Comparison of ENCODE assay signal across 19 cellular contexts in the genomic region with DNA sequence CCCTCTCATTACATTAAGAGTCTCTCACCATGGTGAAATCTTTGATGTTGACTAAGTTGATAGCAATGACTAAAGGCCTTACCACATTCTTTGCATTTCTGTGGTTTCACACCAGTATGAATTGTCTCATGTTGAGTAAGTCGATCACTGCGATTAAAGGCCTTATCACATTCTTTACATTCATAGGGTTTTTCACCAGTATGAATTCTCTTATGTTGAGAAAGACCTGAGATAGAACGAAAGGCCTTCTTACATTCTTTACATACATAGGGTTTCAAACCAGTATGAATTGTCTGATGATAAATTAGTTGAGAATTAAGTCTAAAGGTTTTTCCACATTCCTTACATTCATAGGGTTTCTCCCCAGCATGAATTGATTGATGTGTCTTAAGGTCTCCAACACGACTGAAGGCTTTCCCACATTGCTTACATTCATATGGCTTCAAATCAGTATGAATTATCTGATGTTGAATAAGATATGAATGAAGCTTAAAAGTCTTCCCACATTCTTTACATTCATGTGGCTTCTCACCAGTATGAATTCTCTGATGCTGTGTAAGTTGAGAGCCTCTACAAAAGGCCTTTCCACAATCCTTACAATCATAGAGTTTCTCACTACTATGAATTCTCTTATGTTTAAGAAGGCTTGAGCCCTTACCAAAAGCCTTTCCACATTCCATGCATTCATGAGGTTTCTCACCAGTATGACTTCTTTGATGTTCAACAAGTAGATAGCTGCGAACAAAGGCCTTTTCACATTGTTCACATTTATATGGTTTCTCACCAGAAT. TPM values are rescaled to one million over a fixed set of nuclear protein-coding genes. Genes with fewer than 3 reads are reported as not detected.
A peak's percentile ranks its signal among the peaks of the same experiment; 100 is the strongest.
DNase-seq lines count a peak whose midpoint lies in the region; ATAC-seq and TF ChIP-seq lines count a peak whose summit lies in the region.
"Had no signal": no experiment of that assay in that cellular context is flagged by ENCODE, and none has a peak within 500 bp of the region (broad histone marks: within the 10 kb centered on the region; RNA-seq: fewer than 3 reads in every experiment).

No MANE protein-coding gene starts in this region.

- H3K4me3 ChIP-seq in AG10803 (ENCODE audit: low read length) (no peak overlapping the region), IMR-90 (ENCODE audit: insufficient read depth, low read depth, low read length) (no peak overlapping the region), astrocyte of the spinal cord (ENCODE audit: low read depth, low read length) (no peak overlapping the region), liver (ENCODE audit: low read depth in 1 of 3, low read length in 3 of 3) (peak overlapping the region in 2 of 3 donors; percentile 35 to 81), transverse colon (no peak overlapping the region)
- H3K4me3 ChIP-seq: prostate gland, smooth muscle cell had no signal

- dilution Hi-C loops in IMR-90 (cut with HindIII; ENCODE audit: low sequenced_read_pairs, unreplicated experiment): no loop called here

- no peaks in the 10 kb centered on the region for H3K27me3 ChIP-seq in IMR-90 (ENCODE audit: control insufficient read depth, insufficient read depth, low read length)
- H3K27me3 ChIP-seq in liver (ENCODE audit: control insufficient read depth in 4 of 4, insufficient read depth in 4 of 4, low read length in 3 of 4): no peaks in the 10 kb centered on the region
- H3K27me3 ChIP-seq in transverse colon: no peaks in the 10 kb centered on the region

- TF ChIP-seq CTCF in AG10803 (conservative IDR thresholded peaks at IDR 0.05; ENCODE audit: low read length): no peak
- no peak for TF ChIP-seq CTCF in IMR-90 (conservative IDR thresholded peaks at IDR 0.05; ENCODE audit: low read depth, low read length)
- no peak for TF ChIP-seq CTCF in astrocyte of the spinal cord (IDR thresholded peaks at IDR 0.05; ENCODE audit: low read depth, low read length)
- no peak for TF ChIP-seq CTCF in liver (IDR thresholded peaks at IDR 0.05; ENCODE audit: low read depth, low read length, missing input control)
- no peak for TF ChIP-seq CTCF in transverse colon (IDR thresholded peaks at IDR 0.05)

- POLR2A ChIA-PET in IMR-90 (lab: Charles Lee; ENCODE audit: unreplicated experiment): no interaction called here

- no peaks in the 10 kb centered on the region for H3K9me1 ChIP-seq in IMR-90 (ENCODE audit: insufficient read depth, low read length)

- BruUV-seq in IMR-90 (replicated peaks; lab: Mats Ljungman, UMichigan): TSS peak; percentile 76

- H2BK5ac ChIP-seq in IMR-90 (ENCODE audit: low read depth, low read length, poor library complexity, severe bottlenecking): no peak overlapping the region

- no peaks in the 10 kb centered on the region for H3K79me1 ChIP-seq in IMR-90 (ENCODE audit: low read depth in 1 of 2, low read length in 2 of 2)

- no peak overlapping the region for H3K56ac ChIP-seq in IMR-90 (ENCODE audit: extremely low read depth, insufficient read depth, low read length)

- no peak overlapping the region for H3K18ac ChIP-seq in IMR-90 (ENCODE audit: low read depth, low read length)

- H4K8ac ChIP-seq in IMR-90 (ENCODE audit: low read depth in 2 of 2, low read length in 2 of 2): no peak overlapping the region

- H4K20me1 ChIP-seq in IMR-90 (ENCODE audit: insufficient read depth, low read length): no peaks in the 10 kb centered on the region

- no peak for ATAC-seq in IMR-90 (ENCODE audit: low read depth)
- ATAC-seq in GM21447 (IDR thresholded peaks at IDR 0.05; ENCODE audit: unreplicated experiment): no peak

- no peak overlapping the region for H3K4ac ChIP-seq in IMR-90 (ENCODE audit: low read depth, low read length)

- H2AFZ ChIP-seq in IMR-90 (replicated peaks; ENCODE audit: low read length, poor library complexity): no peak overlapping the region

- no peaks in the 10 kb centered on the region for H3K36me3 ChIP-seq in IMR-90 (ENCODE audit: control insufficient read depth, insufficient read depth, low read length)
- peaks cover 0 to 3% (median 1%) of the 10 kb centered on the region in 4 donors for H3K36me3 ChIP-seq in liver (ENCODE audit: control insufficient read depth in 4 of 4, insufficient read depth in 3 of 4, low read depth in 1 of 4, low read length in 3 of 4)
- H3K36me3 ChIP-seq in transverse colon: peaks cover 0 to 27% (median 5%) of the 10 kb centered on the region in 4 donors
- H3K36me3 ChIP-seq: prostate gland had no signal

- H2BK120ac ChIP-seq in IMR-90 (ENCODE audit: low read depth, low read length): no peak overlapping the region

- DNase-seq in AG10803 (ENCODE audit: low read depth) (peak; percentile 5), IMR-90 (no peak), astrocyte of the spinal cord (ENCODE audit: low read depth, low spot score) (peak; percentile 9), transverse colon (no peak), T-helper 2 cell (no peak), amygdala (lab: John Stamatoyannopoulos, UW) (no peak)
- DNase-seq: activated B cell treated with CpG ODN at 0.5 μM for 24 hours; activated CD4-positive, alpha-beta memory T cell treated with anti-CD3 and anti-CD28 coated beads for 36 hours; activated T-cell treated with anti-CD3 and anti-CD28 coated beads, Interleukin-2, amount 50 U/mL, for 24 hours; DND-41; MM.1S; NCI-H774; stimulated activated CD4-positive, alpha-beta T cell treated with anti-CD3 and anti-CD28 coated beads, Interleukin-4, amount 100 ng/mL, for 24 hours had no signal

- no peak overlapping the region for H2BK20ac ChIP-seq in IMR-90 (ENCODE audit: low read depth, low read length)

- H3K14ac ChIP-seq in IMR-90 (replicated peaks; ENCODE audit: low read depth, low read length): no peak overlapping the region

- H3K9ac ChIP-seq in IMR-90 (ENCODE audit: low read depth, low read length) (no peak overlapping the region), liver (ENCODE audit: low read depth in 1 of 2, low read length in 2 of 2) (no peak overlapping the region)

- peaks cover 39% of the 10 kb centered on the region for H3K9me3 ChIP-seq in IMR-90 (ENCODE audit: control insufficient read depth, insufficient read depth, low read length)
- H3K9me3 ChIP-seq in liver (ENCODE audit: control insufficient read depth in 4 of 4, low read length in 3 of 4): peaks cover 21 to 73% (median 46%) of the 10 kb centered on the region in 4 donors
- H3K9me3 ChIP-seq in transverse colon: peaks cover 90 to 94% of the 10 kb centered on the region in 2 donors

- no CpG with 5 or more reads among the region's 5 CpGs for WGBS in IMR-90 (ENCODE audit: extremely low coverage in 2 of 2, insufficient read length in 1 of 2), 2 experiments
- 90% methylated on average over 5 of the region's 5 CpGs for WGBS in liver
- 89 to 91% methylated on average over 3 to 5 of the region's 5 CpGs for whole genome bisulfite sequencing in transverse colon (ENCODE audit: low coverage in 1 of 2), 2 donors

- CTCF ChIA-PET in IMR-90 (lab: Yijun Ruan, JAX): no interaction called here

- in situ Hi-C loops in IMR-90 (cut with MboI; ENCODE audit: low sequenced_read_pairs) (loop anchor here (25.0 kb wide), 1 partner anchor 615 kb away; no protein-coding TSS in a partner anchor), astrocyte of the spinal cord (cut with HindIII; ENCODE audit: low sequenced_read_pairs) (no loop called here), transverse colon (cut with MboI; ENCODE audit: low pct_ligation_motif_present in 1 of 4, low pct_unique_long_range_greater_than_20kb in 1 of 4, low sequenced_read_pairs in 3 of 4) (no loop called here)

- no peak overlapping the region for H2BK15ac ChIP-seq in IMR-90 (ENCODE audit: low read depth, low read length)

- H4K5ac ChIP-seq in IMR-90 (ENCODE audit: low read depth, low read length): no peak overlapping the region

- H3K27ac ChIP-seq in IMR-90 (ENCODE audit: insufficient read depth, low read length): no peak overlapping the region
- no peak overlapping the region for H3K27ac ChIP-seq in liver (ENCODE audit: low read depth in 1 of 2, low read length in 2 of 2)
- H3K27ac ChIP-seq in transverse colon: no peak overlapping the region
- H3K27ac ChIP-seq: epithelial cell of prostate, prostate gland had no signal

- no peaks in the 10 kb centered on the region for H3K4me1 ChIP-seq in IMR-90 (ENCODE audit: control insufficient read depth, insufficient read depth, low read length)
- no peaks in the 10 kb centered on the region for H3K4me1 ChIP-seq in liver (ENCODE audit: control insufficient read depth in 4 of 4, insufficient read depth in 4 of 4, low read length in 3 of 4)
- no peaks in the 10 kb centered on the region for H3K4me1 ChIP-seq in transverse colon
- H3K4me1 ChIP-seq: prostate gland had no signal

- H3K4me2 ChIP-seq in IMR-90 (ENCODE audit: low read depth, low read length): no peak overlapping the region
- H3K4me2 ChIP-seq: smooth muscle cell had no signal

- no peak for TF ChIP-seq EP300 in transverse colon (IDR thresholded peaks at IDR 0.05; ENCODE audit: low read depth)

- H2AK5ac ChIP-seq in IMR-90 (ENCODE audit: low read depth, low read length): no peak overlapping the region

- H3K23ac ChIP-seq in IMR-90 (ENCODE audit: low read depth, low read length): no peak overlapping the region

- no peak overlapping the region for H4K91ac ChIP-seq in IMR-90 (ENCODE audit: insufficient read depth, low read depth, low read length)

- TF ChIP-seq POLR2A in IMR-90 (IDR thresholded peaks at IDR 0.05; ENCODE audit: low read depth, low read length) (no peak), transverse colon (IDR thresholded peaks at IDR 0.05) (no peak)

- intact Hi-C loops in IMR-90 (cut with micrococcal nuclease): no loop called here
- intact Hi-C loops in transverse colon (cut with DNase I; ENCODE audit: low total_unique reads): no loop called here

- H2AK9ac ChIP-seq in IMR-90 (replicated peaks; ENCODE audit: low read depth, low read length, poor library complexity): no peak overlapping the region

- no peak for TF ChIP-seq RAD21 in IMR-90 (IDR thresholded peaks at IDR 0.05; ENCODE audit: low read length)
- no peak for TF ChIP-seq RAD21 in liver (IDR thresholded peaks at IDR 0.05)

TF ChIP-seq in liver, 16 proteins besides CTCF, POLR2A, EP300 and RAD21 (continues in another document):
- no peak for TF ChIP-seq JUND (IDR thresholded peaks at IDR 0.05)
- no peak for TF ChIP-seq YY1 (IDR thresholded peaks at IDR 0.05)

RNA-seq across cellular contexts. Expression of gene ZNF404, which starts 11.0 kb away (rescaled TPM):
- total RNA-seq in IMR-90 (2012; rRNA removed) (1.1 and 2.2 TPM in 2 replicates), liver (under 1 TPM; 0.33 TPM), transverse colon (1 to 10 TPM in 3 of 4 donors, not detected in 1; 2.9 to 7.8 (median 3.0) TPM)
- polyA plus RNA-seq in IMR-90 (2012; rRNA removed) (2.9 and 3.2 TPM in 2 replicates), liver (under 1 TPM; 0.21 to 0.31 TPM)
- 0.46 and 0.56 TPM in 2 replicates for polyA plus RNA-seq in IMR-90 (2012; cell fraction: cytosol; rRNA removed)
- 0.65 and 10.6 TPM in 2 replicates for polyA plus RNA-seq in IMR-90 (2012; cell fraction: nucleus; rRNA removed; ENCODE audit: low replicate concordance)
- total RNA-seq: SK-MEL-5 had no signal

RNA-seq across cellular contexts. Expression of gene ZNF283, which starts 45.6 kb away (rescaled TPM):
- 5.0 and 10.3 TPM in 2 replicates for total RNA-seq in IMR-90 (2012; rRNA removed)
- 1.2 and 2.1 TPM in 2 replicates for polyA plus RNA-seq in IMR-90 (2012; rRNA removed)
- 0.08 and 0.53 TPM in 2 replicates for polyA plus RNA-seq in IMR-90 (2012; cell fraction: cytosol; rRNA removed)
- polyA plus RNA-seq in IMR-90 (2012; cell fraction: nucleus; rRNA removed; ENCODE audit: low replicate concordance): 0.45 and 3.6 TPM in 2 replicates
- 1 to 10 TPM; 4.9 to 6.4 TPM for total RNA-seq in liver
- under 1 TPM; 0.65 to 0.99 TPM for polyA plus RNA-seq in liver
- total RNA-seq in transverse colon: 100 to 1,000 TPM in 1 of 4 donors, 10 to 100 TPM in 3; 10.9 to 168 (median 17.8) TPM

Comparison
In these comparisons a context has a peak if more than half of its experiments do, and no peak if none do; other contexts are left out.
1. DNase-seq: peak in AG10803 (single experiment) and astrocyte of the spinal cord (single experiment); none in IMR-90 (single experiment), transverse colon (single experiment), T-helper 2 cell (0 of 5) and amygdala (0 of 56).
2. H3K4me3 ChIP-seq: peak in liver (2 of 3); none in AG10803 (single experiment), IMR-90 (single experiment), astrocyte of the spinal cord (single experiment) and transverse colon (0 of 4).